In genomic region chr20:18496740-18497592, GRCh38 we compare ENCODE assay signal across 8 cellular contexts. TPM values are rescaled to one million over a fixed set of nuclear protein-coding genes. Genes with fewer than 3 reads are reported as not detected.
DNase-seq lines count a peak whose midpoint lies in the region; ATAC-seq and TF ChIP-seq lines count a peak whose summit lies in the region.

RBBP9 (minus strand) TSS chr20:18497225; CDS start chr20:18497167, 58 bp downstream.

- peak; percentile 87 for DNase-seq in GM12865 (ENCODE audit: low read depth)
- peak; percentile 81 for DNase-seq in NCI-H1092 treated with DMSO at 0.1 percent for 48 hours (lab: John Stamatoyannopoulos, UW)
- peak; percentile 42 to 84 (median 65) for DNase-seq in T-cell
- peak; percentile 92 for DNase-seq in adipocyte (ENCODE audit: low read depth)
- DNase-seq in heart right ventricle = peak; percentile 87 to 90
- peak; percentile 77 to 98 (median 90) for DNase-seq in posterior cingulate gyrus
- peak; percentile 87 for DNase-seq in type B pancreatic cell (ENCODE audit: extremely low spot score, unreplicated experiment)

- peak; percentile 93 for ATAC-seq in HG02623 (IDR thresholded peaks at IDR 0.05; ENCODE audit: unreplicated experiment)
- ATAC-seq in T-cell (replicated peaks in 1 of 4) = peak; percentile 98 to 100 (median 99)
- ATAC-seq in heart right ventricle = peak; percentile 99 to 100 (median 100)

- CTCF ChIA-PET in T-cell (lab: Charles Lee) = interaction anchor here (0.7 to 3.4 kb wide), 5 partner anchors 8 to 209 kb away, joined by 4 to 41 read pairs (median 5); partner anchors contain the start of genes DZANK1 (in 1 of the 2), POLR3F (in 1 of the 2), SEC23B (in 1 of the 2) and ZNF133 (in 1 of the 2)

- WGBS in heart right ventricle, 2 donors = 1 to 3% methylated on average over 31 of the region's 31 CpGs

- H3K4me3 ChIP-seq in GM12865 (ENCODE audit: low read depth, low read length) = peak within 1 kb of the TSS; percentile 79
- peak within 1 kb of the TSS; percentile 100 for H3K4me3 ChIP-seq in adipocyte (ENCODE audit: low read length)
- peak within 1 kb of the TSS; percentile 55 to 87 (median 76) for H3K4me3 ChIP-seq in heart right ventricle

- POLR2A ChIA-PET in T-cell (lab: Charles Lee) = interaction anchor here (0.5 to 3.6 kb wide), 6 partner anchors 8 to 924 kb away, joined by 3 to 56 read pairs (median 5); partner anchors contain the start of genes SEC23B (in 2 of the 2), DZANK1 (in 1 of the 2) and POLR3F (in 1 of the 2)

- no peaks in the 10 kb centered on the region for H3K36me3 ChIP-seq in adipocyte (ENCODE audit: control insufficient read depth, insufficient read depth, low read length, severe bottlenecking)
- peaks cover 0 to 20% (median 0%) of the 10 kb centered on the region in 9 donors for H3K36me3 ChIP-seq in heart right ventricle

- H3K4me1 ChIP-seq in adipocyte (ENCODE audit: control insufficient read depth, insufficient read depth, low read length) (peaks cover 25% of the 10 kb centered on the region), heart right ventricle (peaks cover 2 to 19% (median 15%) of the 10 kb centered on the region in 9 donors)

- H3K27me3 ChIP-seq in adipocyte (replicated peaks; ENCODE audit: control insufficient read depth, insufficient read depth, low read length) (no peaks in the 10 kb centered on the region), heart right ventricle (no peaks in the 10 kb centered on the region)

- peak within 1 kb of the TSS; percentile 96 for H3K9ac ChIP-seq in adipocyte (ENCODE audit: low read length)

- H3K4me1 Mint-ChIP-seq in T-cell = peaks cover 11 to 21% (median 19%) of the 10 kb centered on the region in 3 donors
- H3K4me1 Mint-ChIP-seq in type B pancreatic cell (ENCODE audit: unreplicated experiment) = peaks cover 12% of the 10 kb centered on the region

- H3K4me3 Mint-ChIP-seq in T-cell (peak within 1 kb of the TSS; percentile 93 to 97 (median 95)), type B pancreatic cell (peak within 1 kb of the TSS; percentile 99)

- intact Hi-C loops in heart right ventricle (cut with DNase I) (loop anchor here in 3 of 10 donors (1.0 to 2.0 kb wide), 2 partner anchors 10 to 30 kb away; partner anchors contain the start of genes SEC23B (in 2 of the 3), DZANK1 (in 1 of the 3) and POLR3F (in 1 of the 3)), posterior cingulate gyrus (cut with DNase I) (loop anchor here (2.0 kb wide), 1 partner anchor 30 kb away; the partner anchor contains the start of genes DZANK1 and POLR3F)

- H3K9me3 Mint-ChIP-seq in T-cell = no peaks in the 10 kb centered on the region
- no peaks in the 10 kb centered on the region for H3K9me3 Mint-ChIP-seq in type B pancreatic cell

- peak within 1 kb of the TSS in 8 of 10 donors; percentile 51 to 75 (median 64) for H3K27ac ChIP-seq in heart right ventricle

- peak within 1 kb of the TSS; percentile 11 to 91 for H3K27ac Mint-ChIP-seq in T-cell
- H3K27ac Mint-ChIP-seq in type B pancreatic cell = peak within 1 kb of the TSS; percentile 78

- TF ChIP-seq CTCF in GM12865 (IDR thresholded peaks at IDR 0.05; ENCODE audit: insufficient read depth, low read depth, low read length, missing control alignments) = no peak
- peak in 1 of 9 donors; percentile 8 for TF ChIP-seq CTCF in heart right ventricle (IDR thresholded peaks at IDR 0.05)
- TF ChIP-seq CTCF in type B pancreatic cell (conservative IDR thresholded peaks at IDR 0.05) = no peak

- H3K36me3 Mint-ChIP-seq in T-cell (peaks cover 10% of the 10 kb centered on the region), type B pancreatic cell (peaks cover 9% of the 10 kb centered on the region)

- peaks cover 0 to 3% of the 10 kb centered on the region in 2 donors for H3K27me3 Mint-ChIP-seq in T-cell
- peaks cover 3% of the 10 kb centered on the region for H3K27me3 Mint-ChIP-seq in type B pancreatic cell

- H3K9me3 ChIP-seq in adipocyte (ENCODE audit: control insufficient read depth, low read length) (no peaks in the 10 kb centered on the region), heart right ventricle (no peaks in the 10 kb centered on the region)

RNA-seq across cellular contexts. Expression of gene RBBP9, which starts in this region (rescaled TPM):
- total RNA-seq in T-cell = 1 to 10 TPM; 5.9 to 8.4 (median 7.3) TPM
- total RNA-seq in heart right ventricle = 10 to 100 TPM in 1 of 10 donors, 1 to 10 TPM in 9; 4.7 to 10.3 (median 6.8) TPM
- polyA plus RNA-seq in heart right ventricle = 1 to 10 TPM; 1.8 to 3.2 TPM
- 14.0 and 20.7 TPM in 2 replicates for total RNA-seq in type B pancreatic cell (ENCODE audit: low replicate concordance)

Comparison
In these comparisons a context has a peak if more than half of its experiments do, and no peak if none do; other contexts are left out.
1. Peak in every context shown above with its lines: DNase-seq, ATAC-seq, H3K4me3 ChIP-seq and H3K27ac ChIP-seq.